33 cellular contexts compared by ENCODE assay signal in the genomic region with DNA sequence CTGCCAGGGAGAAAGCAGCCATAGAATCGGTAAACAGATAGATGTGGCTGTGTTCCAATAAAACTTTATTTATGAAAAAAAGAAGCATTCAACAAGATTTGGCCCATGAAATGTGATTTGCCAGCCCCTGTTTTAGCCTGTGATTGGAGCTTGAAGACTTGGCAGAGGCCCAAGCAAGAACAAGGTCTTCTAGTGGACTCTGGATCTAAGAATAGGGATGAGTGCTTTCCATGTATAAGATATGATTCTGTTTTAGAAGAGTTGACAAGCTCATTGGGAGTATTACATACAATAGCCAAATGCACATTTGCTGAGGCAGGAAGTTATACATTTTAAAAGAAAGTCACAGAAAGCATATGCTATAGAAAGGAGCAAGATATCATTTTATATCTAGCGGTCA.
A peak's percentile ranks its signal among the peaks of the same experiment; 100 is the strongest.
DNase-seq lines count a peak whose midpoint lies in the region; ATAC-seq and TF ChIP-seq lines count a peak whose summit lies in the region.
"Had no signal": no experiment of that assay in that cellular context is flagged by ENCODE, and none has a peak within 500 bp of the region (broad histone marks: within the 10 kb centered on the region; RNA-seq: fewer than 3 reads in every experiment).

No MANE protein-coding gene starts in this region.

- no peak for TF ChIP-seq CTCF in nephron (IDR thresholded peaks at IDR 0.05; ENCODE audit: unreplicated experiment in 3 of 3)
- no peak for TF ChIP-seq CTCF in progenitor cell of endocrine pancreas (IDR thresholded peaks at IDR 0.05; ENCODE audit: unreplicated experiment)

- DNase-seq in Right ventricle myocardium superior: no peak
- DNase-seq in cardiac septum (ENCODE audit: low spot score): no peak
- no peak for DNase-seq in left ventricle myocardium superior
- DNase-seq in right cardiac atrium: no peak
- no peak for DNase-seq in progenitor cell of endocrine pancreas (ENCODE audit: low spot score, unreplicated experiment)
- DNase-seq: 8988T; ACHN; AML-193; BE2C; C1 segment of cervical spinal cord; Caco-2; Calu3; CD4-positive, alpha-beta memory T cell; CD4-positive, alpha-beta T cell; CD4-positive, CD25-positive, alpha-beta regulatory T cell; CD8-positive, alpha-beta memory T cell; CD8-positive, alpha-beta T cell; COR-L47; DMS 273 treated with DMSO at 0.1 percent for 48 hours; DMS153; DMS53; DMS79; DMS79 treated with DMSO at 0.1 percent for 48 hours; DND-41; EL had no signal

- H3K4me1 Mint-ChIP-seq in nephron: peaks cover 19% of the 10 kb centered on the region
- no peaks in the 10 kb centered on the region for H3K4me1 Mint-ChIP-seq in progenitor cell of endocrine pancreas (ENCODE audit: low read depth)
- H3K4me1 Mint-ChIP-seq: B cell; CD14-positive monocyte; CD4-positive, alpha-beta memory T cell; CD4-positive, CD25-positive, alpha-beta regulatory T cell; CD8-positive, alpha-beta memory T cell had no signal

- H3K27ac ChIP-seq in right cardiac atrium (ENCODE audit: low read length): no peak overlapping the region
- H3K27ac ChIP-seq: 22Rv1; A549; BLaER1; BLaER1 treated with 17β-estradiol and CSF1 and Interleukin-3, amounts not matched to agents 10 nM and 100 nM; C4-2B had no signal

- no peaks in the 10 kb centered on the region for H3K27me3 ChIP-seq in right cardiac atrium (ENCODE audit: control insufficient read depth, insufficient read depth)
- H3K27me3 ChIP-seq: BE2C; BLaER1; BLaER1 treated with 17β-estradiol and CSF1 and Interleukin-3, amounts not matched to agents 10 nM and 100 nM had no signal

- no peaks in the 10 kb centered on the region for H3K9me3 ChIP-seq in right cardiac atrium (ENCODE audit: control insufficient read depth, low read length)
- H3K9me3 ChIP-seq: A549, BE2C, BLaER1, Caco-2 had no signal

- H3K27me3 Mint-ChIP-seq in nephron (ENCODE audit: low read depth) (no peaks in the 10 kb centered on the region), progenitor cell of endocrine pancreas (no peaks in the 10 kb centered on the region)
- H3K27me3 Mint-ChIP-seq: B cell; CD4-positive, alpha-beta memory T cell; CD4-positive, alpha-beta T cell; CD4-positive, CD25-positive, alpha-beta regulatory T cell; CD8-positive, alpha-beta memory T cell had no signal

- peaks cover 15% of the 10 kb centered on the region for H3K9me3 Mint-ChIP-seq in nephron
- H3K9me3 Mint-ChIP-seq in progenitor cell of endocrine pancreas (ENCODE audit: low read depth): peaks cover 11% of the 10 kb centered on the region

- H3K27ac Mint-ChIP-seq in nephron (peak overlapping the region; percentile 57 to 77 (median 74)), progenitor cell of endocrine pancreas (no peak overlapping the region)
- H3K27ac Mint-ChIP-seq: B cell; CD4-positive, alpha-beta memory T cell; CD4-positive, alpha-beta T cell; CD4-positive, CD25-positive, alpha-beta regulatory T cell; CD8-positive, alpha-beta memory T cell; CD8-positive, alpha-beta T cell had no signal

- WGBS in right cardiac atrium: 63% methylated on average over 2 of the region's 2 CpGs

- ATAC-seq in Right ventricle myocardium superior (ENCODE audit: poor library complexity): peak; percentile 72
- ATAC-seq in left ventricle myocardium superior: peak; percentile 45
- ATAC-seq in right cardiac atrium: no peak
- ATAC-seq: A549; CD8-positive, alpha-beta T cell had no signal

- no peak overlapping the region for H3K4me3 ChIP-seq in right cardiac atrium (ENCODE audit: low read length)
- H3K4me3 ChIP-seq: A549; BLaER1; BLaER1 treated with 17β-estradiol and CSF1 and Interleukin-3, amounts not matched to agents 10 nM and 100 nM had no signal

- H3K4me3 Mint-ChIP-seq in nephron: no peak overlapping the region
- no peak overlapping the region for H3K4me3 Mint-ChIP-seq in progenitor cell of endocrine pancreas (ENCODE audit: low read depth)
- H3K4me3 Mint-ChIP-seq: B cell; CD14-positive monocyte; CD4-positive, alpha-beta memory T cell; CD4-positive, alpha-beta T cell; CD4-positive, CD25-positive, alpha-beta regulatory T cell; CD8-positive, alpha-beta memory T cell; CD8-positive, alpha-beta T cell had no signal

- no peaks in the 10 kb centered on the region for H3K4me1 ChIP-seq in right cardiac atrium (ENCODE audit: control insufficient read depth, insufficient read depth, low read length)
- H3K4me1 ChIP-seq: A549; BE2C; BLaER1; BLaER1 treated with 17β-estradiol and CSF1 and Interleukin-3, amounts not matched to agents 10 nM and 100 nM; Caco-2 had no signal

- intact Hi-C loops in Right ventricle myocardium superior (cut with DNase I): no loop called here
- intact Hi-C loops in cardiac septum (cut with DNase I): no loop called here
- intact Hi-C loops in left ventricle myocardium superior (cut with micrococcal nuclease): no loop called here
- intact Hi-C loops in right cardiac atrium (cut with DNase I): no loop called here

- H3K36me3 Mint-ChIP-seq in nephron (ENCODE audit: low read depth) (no peaks in the 10 kb centered on the region), progenitor cell of endocrine pancreas (ENCODE audit: insufficient read depth) (no peaks in the 10 kb centered on the region)
- H3K36me3 Mint-ChIP-seq: CD14-positive monocyte; CD4-positive, alpha-beta memory T cell; CD4-positive, CD25-positive, alpha-beta regulatory T cell; CD8-positive, alpha-beta T cell had no signal

Comparison
In these comparisons a context has a peak if more than half of its experiments do, and no peak if none do; other contexts are left out.
1. ATAC-seq: peak in Right ventricle myocardium superior (single experiment) and left ventricle myocardium superior (single experiment); none in right cardiac atrium (0 of 2).